28 cellular contexts compared by ENCODE assay signal in the genomic region with DNA sequence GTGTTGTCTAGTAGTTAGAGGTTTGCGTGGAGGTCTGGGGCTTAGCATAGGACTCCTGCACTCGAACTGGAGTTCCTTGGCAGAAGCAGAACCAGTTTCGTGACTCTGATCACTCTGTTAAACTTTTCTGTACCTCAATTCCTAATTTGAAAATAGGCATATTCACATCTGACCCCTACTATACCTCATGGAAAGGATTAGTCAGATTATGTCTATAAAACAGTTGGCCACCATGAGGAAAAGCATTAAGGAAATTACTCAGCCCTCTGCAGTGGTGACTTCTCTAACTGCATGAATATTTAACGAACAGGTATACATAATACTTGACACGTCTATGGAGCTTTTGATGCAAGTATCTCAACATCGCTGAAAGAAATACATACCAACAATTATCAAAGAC.
"Had no signal": no experiment of that assay in that cellular context is flagged by ENCODE, and none has a peak within 500 bp of the region (broad histone marks: within the 10 kb centered on the region; RNA-seq: fewer than 3 reads in every experiment).

No MANE protein-coding gene starts in this region.

- H3K9me3 ChIP-seq: sigmoid colon, vagina had no signal

- H3K27me3 Mint-ChIP-seq: naive thymus-derived CD8-positive, alpha-beta T cell; stimulated activated naive CD8-positive, alpha-beta T cell treated with anti-CD3 and anti-CD28 coated beads, Interleukin-15, amount 100 ng/mL, for 72 hours; type B pancreatic cell had no signal

- H3K36me3 ChIP-seq: sigmoid colon, vagina had no signal

- H3K4me3 ChIP-seq: sigmoid colon, vagina had no signal

- ATAC-seq: activated T-cell treated with anti-CD3 and anti-CD28 coated beads, Interleukin-2, amount 50 U/mL, for 4 hours; activated T-helper 17 cell treated with anti-CD3 and anti-CD28 coated beads, Interleukin-2, amount 50 U/mL, for 72 hours; left cardiac atrium; left ventricle myocardium superior; naive thymus-derived CD8-positive, alpha-beta T cell; stimulated activated memory B cell treated with anti-CD40 and anti-IgM and Interleukin-4, amounts not matched to agents 10 μg/mL and 1 μg/mL and 100 μg/mL, for 72 hours; stimulated activated naive CD8-positive, alpha-beta T cell treated with anti-CD3 and anti-CD28 coated beads, Interleukin-15, amount 100 ng/mL, for 72 hours had no signal

- H3K36me3 Mint-ChIP-seq: stimulated activated memory B cell treated with anti-CD40 and anti-IgM and Interleukin-4, amounts not matched to agents 10 μg/mL and 1 μg/mL and 100 μg/mL, for 72 hours had no signal

- H3K27ac Mint-ChIP-seq: activated CD4-positive, alpha-beta memory T cell treated with anti-CD3 and anti-CD28 coated beads, Interleukin-2, amount 10 ng/mL, durations not matched to agents 7 days and 5 days; activated T-helper 17 cell treated with anti-CD3 and anti-CD28 coated beads, Interleukin-2, amount 50 U/mL, for 72 hours; naive thymus-derived CD8-positive, alpha-beta T cell; stimulated activated memory B cell treated with anti-CD40 and anti-IgM and Interleukin-4, amounts not matched to agents 10 μg/mL and 1 μg/mL and 100 μg/mL, for 72 hours; stimulated activated naive CD8-positive, alpha-beta T cell treated with anti-CD3 and anti-CD28 coated beads, Interleukin-15, amount 100 ng/mL, for 72 hours; type B pancreatic cell had no signal

- FAIRE-seq: frontal cortex, small intestine had no signal

- DNase-seq: activated CD4-positive, alpha-beta memory T cell treated with anti-CD3 and anti-CD28 coated beads, Interleukin-2, amount 10 ng/mL, durations not matched to agents 7 days and 5 days; activated CD4-positive, alpha-beta T cell treated with anti-CD3 and anti-CD28 coated beads for 48 hours; activated CD8-positive, alpha-beta memory T cell treated with anti-CD3 and anti-CD28 coated beads, Interleukin-2, amount 50 U/mL, for 48 hours; activated gamma-delta T cell treated with Interleukin-2 at 50 U/mL for 16 hours; activated naive CD4-positive, alpha-beta T cell treated with anti-CD3 and anti-CD28 coated beads, Interleukin-2, amount 50 U/mL, for 16 hours; activated T-cell treated with anti-CD3 and anti-CD28 coated beads, Interleukin-2, amount 50 U/mL, for 4 hours; amniotic stem cell; central memory CD4-positive, alpha-beta T cell; effector CD4-positive, alpha-beta T cell; glutamatergic neuron; left cardiac atrium; left ventricle myocardium superior; mammary epithelial cell; midbrain; naive thymus-derived CD8-positive, alpha-beta T cell; retina; sigmoid colon; small intestine; stimulated activated CD4-positive, alpha-beta T cell treated with anti-CD3 and anti-CD28 coated beads, Interleukin-4, amount 100 ng/mL, for 24 hours; stimulated activated naive CD8-positive, alpha-beta T cell treated with anti-CD3 and anti-CD28 coated beads, Interleukin-15, amount 100 ng/mL, for 72 hours; substantia nigra; T-helper 2 cell had no signal

- H3K4me3 Mint-ChIP-seq: activated CD4-positive, alpha-beta memory T cell treated with anti-CD3 and anti-CD28 coated beads, Interleukin-2, amount 10 ng/mL, durations not matched to agents 7 days and 5 days; activated T-cell treated with anti-CD3 and anti-CD28 coated beads, Interleukin-2, amount 50 U/mL, for 4 hours; activated T-helper 17 cell treated with anti-CD3 and anti-CD28 coated beads, Interleukin-2, amount 50 U/mL, for 72 hours; naive thymus-derived CD8-positive, alpha-beta T cell; stimulated activated memory B cell treated with anti-CD40 and anti-IgM and Interleukin-4, amounts not matched to agents 10 μg/mL and 1 μg/mL and 100 μg/mL, for 72 hours; stimulated activated naive CD8-positive, alpha-beta T cell treated with anti-CD3 and anti-CD28 coated beads, Interleukin-15, amount 100 ng/mL, for 72 hours; type B pancreatic cell had no signal

- H3K4me1 Mint-ChIP-seq: activated T-helper 17 cell treated with anti-CD3 and anti-CD28 coated beads, Interleukin-2, amount 50 U/mL, for 72 hours; stimulated activated memory B cell treated with anti-CD40 and anti-IgM and Interleukin-4, amounts not matched to agents 10 μg/mL and 1 μg/mL and 100 μg/mL, for 72 hours; stimulated activated naive CD8-positive, alpha-beta T cell treated with anti-CD3 and anti-CD28 coated beads, Interleukin-15, amount 100 ng/mL, for 72 hours had no signal

- H3K9me3 Mint-ChIP-seq: activated CD4-positive, alpha-beta memory T cell treated with anti-CD3 and anti-CD28 coated beads, Interleukin-2, amount 10 ng/mL, durations not matched to agents 7 days and 5 days; activated T-helper 17 cell treated with anti-CD3 and anti-CD28 coated beads, Interleukin-2, amount 50 U/mL, for 72 hours; stimulated activated naive CD8-positive, alpha-beta T cell treated with anti-CD3 and anti-CD28 coated beads, Interleukin-15, amount 100 ng/mL, for 72 hours had no signal

- H3K27me3 ChIP-seq: sigmoid colon, vagina had no signal

- H3K27ac ChIP-seq: epithelial cell of prostate, sigmoid colon, vagina had no signal
